Comparison of ENCODE assay signal across 9 cellular contexts in genomic region chr7:108211382-108212201, GRCh38.
DNase-seq lines count a peak whose midpoint lies in the region; ATAC-seq and TF ChIP-seq lines count a peak whose summit lies in the region.
"Had no signal": no experiment of that assay in that cellular context is flagged by ENCODE, and none has a peak within 500 bp of the region (broad histone marks: within the 10 kb centered on the region; RNA-seq: fewer than 3 reads in every experiment).

No MANE protein-coding gene starts in this region.

- no peak overlapping the region for H3K4me3 Mint-ChIP-seq in Caco-2 (ENCODE audit: unreplicated experiment)
- no peak overlapping the region for H3K4me3 Mint-ChIP-seq in CD4-positive, alpha-beta memory T cell
- H3K4me3 Mint-ChIP-seq in chondrocyte (ENCODE audit: unreplicated experiment) = no peak overlapping the region

- POLR2A ChIA-PET in Caco-2 (lab: Charles Lee) = interaction anchor here (0.6 kb wide), 1 partner anchor 237 kb away, joined by 4 read pairs; no protein-coding TSS in a partner anchor
- POLR2A ChIA-PET in CD4-positive, alpha-beta memory T cell (lab: Charles Lee; ENCODE audit: partially characterized antibody) = no interaction called here

- peak; percentile 83 for ATAC-seq in GM21360 (IDR thresholded peaks at IDR 0.05; ENCODE audit: unreplicated experiment)
- ATAC-seq in HG03575 (IDR thresholded peaks at IDR 0.05; ENCODE audit: extremely low read depth, insufficient number of reproducible peaks, low FRiP score, unreplicated experiment) = peak; percentile 47
- peak; percentile 28; the same call in 1 of the 3 replicates for ATAC-seq in SK-N-SH treated with all-trans-retinoic acid at 6 μM for 48 hours
- ATAC-seq in mucosa of descending colon = peak; percentile 11
- no peak for ATAC-seq in Right ventricle myocardium superior (ENCODE audit: poor library complexity)

- H3K27me3 ChIP-seq in Caco-2 (replicated peaks; ENCODE audit: control insufficient read depth, insufficient read depth, low read length) = no peaks in the 10 kb centered on the region
- H3K27me3 ChIP-seq in CD4-positive, alpha-beta memory T cell (ENCODE audit: insufficient read depth, low read length) = no peaks in the 10 kb centered on the region

- no peak overlapping the region for H3K4me3 ChIP-seq in Caco-2 (ENCODE audit: low read depth, low read length)
- H3K4me3 ChIP-seq in mucosa of descending colon = no peak overlapping the region
- H3K4me3 ChIP-seq in CD4-positive, alpha-beta memory T cell (ENCODE audit: low read length in 2 of 2) = no peak overlapping the region
- H3K4me3 ChIP-seq: HAP-1 had no signal

- H3K4me1 ChIP-seq in Caco-2 (peaks cover 31% of the 10 kb centered on the region), mucosa of descending colon (ENCODE audit: low read depth) (no peaks in the 10 kb centered on the region)
- H3K4me1 ChIP-seq in CD4-positive, alpha-beta memory T cell (ENCODE audit: insufficient read depth, low read length) = no peaks in the 10 kb centered on the region

- peaks cover 35% of the 10 kb centered on the region for H3K4me1 Mint-ChIP-seq in Caco-2 (ENCODE audit: low read depth, unreplicated experiment)
- peaks cover 0 to 3% (median 0%) of the 10 kb centered on the region in 4 donors for H3K4me1 Mint-ChIP-seq in CD4-positive, alpha-beta memory T cell
- H3K4me1 Mint-ChIP-seq in chondrocyte (ENCODE audit: low read depth) = peaks cover 6% of the 10 kb centered on the region

- TF ChIP-seq CTCF in Caco-2 (IDR thresholded peaks at IDR 0.05; ENCODE audit: insufficient read depth in 1 of 2, low read depth in 1 of 2, low read length in 1 of 2, severe bottlenecking in 1 of 2, unreplicated experiment in 1 of 2) (no peak), mucosa of descending colon (IDR thresholded peaks at IDR 0.05) (no peak), chondrocyte (IDR thresholded peaks at IDR 0.05) (no peak)

- no peak overlapping the region for H3K27ac ChIP-seq in CD4-positive, alpha-beta memory T cell (ENCODE audit: low read depth, low read length)

- CTCF ChIA-PET in Caco-2 (lab: Charles Lee) = no interaction called here
- CTCF ChIA-PET in CD4-positive, alpha-beta memory T cell (lab: Charles Lee; ENCODE audit: partially characterized antibody) = no interaction called here

- H3K27ac Mint-ChIP-seq in Caco-2 (ENCODE audit: unreplicated experiment) (peak overlapping the region; percentile 85), chondrocyte (ENCODE audit: unreplicated experiment) (no peak overlapping the region)
- no peak overlapping the region for H3K27ac Mint-ChIP-seq in CD4-positive, alpha-beta memory T cell

- H3K9me3 ChIP-seq in Caco-2 = 0 out of 2 replicates have a peak, but pooled peaks cover 8% of the 10 kb centered on the region
- no peaks in the 10 kb centered on the region for H3K9me3 ChIP-seq in mucosa of descending colon
- H3K9me3 ChIP-seq in CD4-positive, alpha-beta memory T cell (ENCODE audit: control insufficient read depth in 1 of 2, low read length in 2 of 2) = no peaks in the 10 kb centered on the region

- H3K27me3 Mint-ChIP-seq in Caco-2 (ENCODE audit: insufficient read depth, unreplicated experiment) (no peaks in the 10 kb centered on the region), chondrocyte (ENCODE audit: low read depth) (no peaks in the 10 kb centered on the region)
- H3K27me3 Mint-ChIP-seq in CD4-positive, alpha-beta memory T cell = peaks cover 3 to 4% of the 10 kb centered on the region in 2 donors

- no TSS peak for BruUV-seq in Caco-2 (replicated peaks; lab: Mats Ljungman, UMichigan)

- H3K36me3 ChIP-seq in Caco-2 (ENCODE audit: control insufficient read depth, insufficient read depth, low read length) = no peaks in the 10 kb centered on the region
- no peaks in the 10 kb centered on the region for H3K36me3 ChIP-seq in mucosa of descending colon (ENCODE audit: low read depth)
- H3K36me3 ChIP-seq in CD4-positive, alpha-beta memory T cell (ENCODE audit: insufficient read depth, low read length) = no peaks in the 10 kb centered on the region
- H3K36me3 ChIP-seq: HAP-1 had no signal

- H3K9me3 Mint-ChIP-seq in Caco-2 (ENCODE audit: unreplicated experiment) = peaks cover 2% of the 10 kb centered on the region
- H3K9me3 Mint-ChIP-seq in CD4-positive, alpha-beta memory T cell = peaks cover 0 to 4% (median 0%) of the 10 kb centered on the region in 8 donors
- H3K9me3 Mint-ChIP-seq in chondrocyte (ENCODE audit: low read depth) = peaks cover 14% of the 10 kb centered on the region

- H3K36me3 Mint-ChIP-seq in Caco-2 (ENCODE audit: insufficient read depth, unreplicated experiment) (peaks cover 58% of the 10 kb centered on the region), chondrocyte (ENCODE audit: low read depth) (peaks cover 14% of the 10 kb centered on the region)
- H3K36me3 Mint-ChIP-seq in CD4-positive, alpha-beta memory T cell = no peaks in the 10 kb centered on the region

- DNase-seq in Caco-2 (peak; percentile 78 to 86), mucosa of descending colon (peak in 1 of 3 donors; percentile 21), Right ventricle myocardium superior (no peak), chondrocyte (ENCODE audit: low spot score) (no peak)
- no peak for DNase-seq in CD4-positive, alpha-beta memory T cell

- intact Hi-C loops in Caco-2 (cut with micrococcal nuclease; ENCODE audit: unreplicated experiment) = no loop called here
- intact Hi-C loops in mucosa of descending colon (cut with DNase I, micrococcal nuclease) = no loop called here
- intact Hi-C loops in Right ventricle myocardium superior (cut with DNase I) = no loop called here
- intact Hi-C loops in CD4-positive, alpha-beta memory T cell (cut with micrococcal nuclease) = no loop called here

TF ChIP-seq in SK-N-SH treated with all-trans-retinoic acid at 6 μM for 48 hours, 23 proteins besides CTCF, POLR2A, EP300 and RAD21:
- TF ChIP-seq PPARA (CRISPR knock-in tag; IDR thresholded peaks at IDR 0.05; ENCODE audit: borderline replicate concordance) (no peak), RARB (CRISPR knock-in tag; IDR thresholded peaks at IDR 0.05) (no peak), ARNTL (CRISPR knock-in tag; IDR thresholded peaks at IDR 0.05; ENCODE audit: borderline replicate concordance, low read depth) (no peak), TOX (CRISPR knock-in tag; IDR thresholded peaks at IDR 0.05; ENCODE audit: borderline replicate concordance) (no peak), ZFP30 (CRISPR knock-in tag; IDR thresholded peaks at IDR 0.05) (no peak), BACH2 (CRISPR knock-in tag; IDR thresholded peaks at IDR 0.05; ENCODE audit: borderline replicate concordance) (no peak)

Comparison
In these comparisons a context has a peak if more than half of its experiments do, and no peak if none do; other contexts are left out.
1. DNase-seq: peak in Caco-2 (2 of 2); none in Right ventricle myocardium superior (single experiment), CD4-positive, alpha-beta memory T cell (0 of 5) and chondrocyte (single experiment).